ENCODE assay signal across 8 cellular contexts in genomic region chr3:120348065-120348980, GRCh38. TPM values are rescaled to one million over a fixed set of nuclear protein-coding genes. Genes with fewer than 3 reads are reported as not detected.
DNase-seq lines count a peak whose midpoint lies in the region; ATAC-seq and TF ChIP-seq lines count a peak whose summit lies in the region.

No MANE protein-coding gene starts in this region.

- DNase-seq in ELR (ENCODE audit: low read depth) (peak; percentile 36), HT-29 (ENCODE audit: low spot score) (peak; percentile 50), RWPE1 (ENCODE audit: low spot score) (peak; percentile 36), right cardiac atrium (no peak), left lobe of liver (ENCODE audit: low spot score) (no peak)
- peak in 1 of 2 donors; percentile 54 for DNase-seq in activated naive CD4-positive, alpha-beta T cell treated with anti-CD3 and anti-CD28 coated beads, Interleukin-2, amount 50 U/mL, for 72 hours (ENCODE audit: low spot score in 2 of 2)

- ATAC-seq in GM21515 (IDR thresholded peaks at IDR 0.05; ENCODE audit: unreplicated experiment) (peak; percentile 48), right cardiac atrium (peak in 1 of 2 donors; percentile 28), left lobe of liver (no peak)
- peak; percentile 46 to 51 for ATAC-seq in activated naive CD4-positive, alpha-beta T cell treated with anti-CD3 and anti-CD28 coated beads, Interleukin-2, amount 50 U/mL, for 72 hours

- no peaks in the 10 kb centered on the region for H3K9me3 ChIP-seq in right cardiac atrium (ENCODE audit: control insufficient read depth, low read length)
- no peaks in the 10 kb centered on the region for H3K9me3 ChIP-seq in skeletal muscle tissue (ENCODE audit: control insufficient read depth in 3 of 3, low read length in 3 of 3)

- 3% methylated on average over 40 of the region's 40 CpGs for WGBS in right cardiac atrium

- POLR2A ChIA-PET in RWPE1 (lab: Yijun Ruan, JAX; ENCODE audit: low non-redundant PET), result interaction anchor here (0.7 to 0.9 kb wide), 2 partner anchors 9 to 20 kb away, joined by 3 to 5 read pairs; no protein-coding TSS in a partner anchor

- no peak for TF ChIP-seq CTCF in RWPE1 (conservative IDR thresholded peaks at IDR 0.05; ENCODE audit: low read depth)

- intact Hi-C loops in right cardiac atrium (cut with DNase I), result loop anchor here in 2 of 4 donors (5.0 to 10.0 kb wide), 2 partner anchors 64 to 206 kb away; no protein-coding TSS in a partner anchor

- H3K4me3 ChIP-seq in right cardiac atrium (ENCODE audit: low read length) (peak overlapping the region; percentile 79), skeletal muscle tissue (ENCODE audit: low read length in 3 of 3) (peak overlapping the region; percentile 87 to 94 (median 88))

- H3K9me3 Mint-ChIP-seq in activated naive CD4-positive, alpha-beta T cell treated with anti-CD3 and anti-CD28 coated beads, Interleukin-2, amount 50 U/mL, for 72 hours, result no peaks in the 10 kb centered on the region

- H3K36me3 Mint-ChIP-seq in activated naive CD4-positive, alpha-beta T cell treated with anti-CD3 and anti-CD28 coated beads, Interleukin-2, amount 50 U/mL, for 72 hours, result peaks cover 31% of the 10 kb centered on the region in 2 donors

- peak overlapping the region; percentile 51 to 92 for H3K27ac Mint-ChIP-seq in activated naive CD4-positive, alpha-beta T cell treated with anti-CD3 and anti-CD28 coated beads, Interleukin-2, amount 50 U/mL, for 72 hours

- peaks cover 0 to 3% (median 0%) of the 10 kb centered on the region in 3 donors for H3K36me3 ChIP-seq in skeletal muscle tissue (ENCODE audit: control insufficient read depth in 3 of 3, insufficient read depth in 3 of 3, low read length in 3 of 3)

- H3K27me3 ChIP-seq in right cardiac atrium (ENCODE audit: control insufficient read depth, insufficient read depth), result no peaks in the 10 kb centered on the region
- no peaks in the 10 kb centered on the region for H3K27me3 ChIP-seq in skeletal muscle tissue (ENCODE audit: control insufficient read depth in 3 of 3, insufficient read depth in 3 of 3, low read length in 3 of 3)

- H3K27ac ChIP-seq in RWPE1 (peak overlapping the region; percentile 95), right cardiac atrium (ENCODE audit: low read length) (peak overlapping the region; percentile 67), skeletal muscle tissue (ENCODE audit: low read depth, low read length) (peak overlapping the region; percentile 86)

- H3K4me1 ChIP-seq in right cardiac atrium (ENCODE audit: control insufficient read depth, insufficient read depth, low read length) (no peaks in the 10 kb centered on the region), skeletal muscle tissue (ENCODE audit: control insufficient read depth in 3 of 3, insufficient read depth in 3 of 3, low read length in 3 of 3) (peaks cover 8 to 12% (median 8%) of the 10 kb centered on the region in 3 donors)

- H3K9ac ChIP-seq in skeletal muscle tissue (ENCODE audit: low read depth in 1 of 3, low read length in 3 of 3), result peak overlapping the region; percentile 86 to 92 (median 87)

- CTCF ChIA-PET in RWPE1 (lab: Yijun Ruan, JAX), result interaction anchor here (0.6 to 1.0 kb wide), 7 partner anchors 10 to 1052 kb away, joined by 3 to 6 read pairs (median 3); no protein-coding TSS in a partner anchor

RNA-seq across cellular contexts. Expression of gene LRRC58, which starts 0.8 kb away (rescaled TPM):
- 15.3 and 15.7 TPM in 2 replicates for total RNA-seq in HT-29 (2014; rRNA removed; shearing (Covaris generic))
- total RNA-seq in activated naive CD4-positive, alpha-beta T cell treated with anti-CD3 and anti-CD28 coated beads, Interleukin-2, amount 50 U/mL, for 72 hours, result 10 to 100 TPM; 22.4 to 23.7 TPM
- 10 to 100 TPM; 10.3 to 14.6 (median 12.4) TPM for total RNA-seq in right cardiac atrium
- polyA plus RNA-seq in right cardiac atrium, result 4.6 TPM
- 14.1 TPM for total RNA-seq in skeletal muscle tissue
- total RNA-seq in left lobe of liver, result 9.2 TPM

Comparison
In these comparisons a context has a peak if more than half of its experiments do, and no peak if none do; other contexts are left out.
1. DNase-seq: peak in ELR (single experiment), HT-29 (single experiment) and RWPE1 (single experiment); none in right cardiac atrium (0 of 3) and left lobe of liver (single experiment).
2. Peak in every context shown above with its lines, with median percentiles within 50 percentile points of each other: H3K27ac ChIP-seq.